ENCODE assay signal across 23 cellular contexts in the genomic region with DNA sequence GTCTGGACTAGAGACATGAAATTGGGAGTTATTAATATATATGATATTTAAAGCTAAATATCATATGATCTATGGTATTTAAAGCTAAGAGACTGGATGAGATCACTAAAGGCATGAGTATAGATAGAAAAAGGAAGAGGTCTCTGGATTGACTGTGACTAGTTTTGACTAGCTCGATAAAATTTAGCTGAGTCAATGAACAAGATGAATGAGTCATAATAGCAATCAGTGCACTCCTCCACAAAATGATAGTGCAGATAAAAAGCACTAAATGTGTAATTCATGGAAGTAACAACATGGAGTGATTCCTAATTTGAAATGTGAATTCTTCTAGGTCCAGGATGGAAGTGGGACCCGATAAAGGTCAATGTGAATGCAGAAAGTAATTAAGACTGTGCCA.
"Had no signal": no experiment of that assay in that cellular context is flagged by ENCODE, and none has a peak within 500 bp of the region (broad histone marks: within the 10 kb centered on the region; RNA-seq: fewer than 3 reads in every experiment).

No MANE protein-coding gene starts in this region.

- H3K27ac Mint-ChIP-seq: activated CD4-positive, alpha-beta T cell treated with anti-CD3 and anti-CD28 coated beads, Interleukin-2, amount 10 ng/mL, durations not matched to agents 24 days and 14 days; activated naive CD4-positive, alpha-beta T cell treated with anti-CD3 and anti-CD28 coated beads, Interleukin-2, amount 50 U/mL, for 72 hours; activated T-cell treated with anti-CD3 and anti-CD28 coated beads, Interleukin-2, amount 50 U/mL, for 72 hours; brain; endodermal cell; naive thymus-derived CD8-positive, alpha-beta T cell; stimulated activated naive B cell treated with anti-CD40 and anti-IgM and Interleukin-4, amounts not matched to agents 10 μg/mL and 1 μg/mL and 100 μg/mL, for 72 hours had no signal

- H3K9ac ChIP-seq: parathyroid adenoma had no signal

- H3K27me3 Mint-ChIP-seq: activated CD4-positive, alpha-beta T cell treated with anti-CD3 and anti-CD28 coated beads, Interleukin-2, amount 10 ng/mL, durations not matched to agents 24 days and 14 days; brain had no signal

- H3K4me1 ChIP-seq: parathyroid adenoma, uterus had no signal

- H3K9me3 ChIP-seq: neutrophil, uterus had no signal

- H3K36me3 Mint-ChIP-seq: brain; stimulated activated naive B cell treated with anti-CD40 and anti-IgM and Interleukin-4, amounts not matched to agents 10 μg/mL and 1 μg/mL and 100 μg/mL, for 72 hours had no signal

- H2AFZ ChIP-seq: parathyroid adenoma had no signal

- H3K9me3 Mint-ChIP-seq: activated T-cell treated with anti-CD3 and anti-CD28 coated beads, Interleukin-2, amount 50 U/mL, for 72 hours had no signal

- H3K27me3 ChIP-seq: neutrophil, tibial artery, uterus had no signal

- H3K36me3 ChIP-seq: neutrophil, tibial artery, uterus had no signal

- H3K79me2 ChIP-seq: parathyroid adenoma had no signal

- H3K4me3 ChIP-seq: dorsolateral prefrontal cortex, tibial artery, uterus had no signal

- H3K4me1 Mint-ChIP-seq: naive thymus-derived CD8-positive, alpha-beta T cell; stimulated activated naive B cell treated with anti-CD40 and anti-IgM and Interleukin-4, amounts not matched to agents 10 μg/mL and 1 μg/mL and 100 μg/mL, for 72 hours had no signal

- DNase-seq: activated CD4-positive, alpha-beta T cell treated with anti-CD3 and anti-CD28 coated beads, Interleukin-2, amount 10 ng/mL, durations not matched to agents 24 days and 14 days; activated CD4-positive, CD25-positive, alpha-beta regulatory T cell; activated CD8-positive, alpha-beta memory T cell treated with anti-CD3 and anti-CD28 coated beads, Interleukin-2, amount 50 U/mL, for 48 hours; activated gamma-delta T cell; activated T-cell treated with anti-CD3 and anti-CD28 coated beads, Interleukin-2, amount 50 U/mL, for 72 hours; amygdala; cerebellar nuclear complex; dorsolateral prefrontal cortex; endodermal cell; foreskin melanocyte; kidney glomerular epithelial cell; left ventricle myocardium superior; mesenchymal stem cell; naive thymus-derived CD8-positive, alpha-beta T cell; retina; stimulated activated CD4-positive, alpha-beta T cell treated with anti-CD3 and anti-CD28 coated beads, Interleukin-2, amount 100 ng/mL, for 48 hours; stimulated activated naive B cell treated with anti-CD40 and anti-IgM and Interleukin-4, amounts not matched to agents 10 μg/mL and 1 μg/mL and 100 μg/mL, for 72 hours; tibial artery; uterus had no signal

- H3K27ac ChIP-seq: dorsolateral prefrontal cortex, neutrophil, parathyroid adenoma, tibial artery, uterus had no signal

- H3K4me3 Mint-ChIP-seq: activated CD4-positive, alpha-beta T cell treated with anti-CD3 and anti-CD28 coated beads, Interleukin-2, amount 10 ng/mL, durations not matched to agents 24 days and 14 days; activated T-cell treated with anti-CD3 and anti-CD28 coated beads, Interleukin-2, amount 50 U/mL, for 72 hours; brain; endodermal cell; naive thymus-derived CD8-positive, alpha-beta T cell; stimulated activated naive B cell treated with anti-CD40 and anti-IgM and Interleukin-4, amounts not matched to agents 10 μg/mL and 1 μg/mL and 100 μg/mL, for 72 hours had no signal
